Comparison of ENCODE assay signal across 9 cellular contexts in genomic region chr2:19488009-19488691, GRCh38.
DNase-seq lines count a peak whose midpoint lies in the region; FAIRE-seq and TF ChIP-seq lines count a peak whose summit lies in the region.
"Had no signal": no experiment of that assay in that cellular context is flagged by ENCODE, and none has a peak within 500 bp of the region (broad histone marks: within the 10 kb centered on the region; RNA-seq: fewer than 3 reads in every experiment).

No MANE protein-coding gene starts in this region.

- WGBS in GM23248 (ENCODE audit: low coverage in 1 of 2, low lambda C conversion rate in 2 of 2, missing lambda C conversion rate in 2 of 2), 2 experiments: 67% methylated on average over 4 of the region's 4 CpGs

- TF ChIP-seq CTCF in fibroblast of mammary gland (conservative IDR thresholded peaks at IDR 0.05; ENCODE audit: control insufficient read depth, insufficient read depth, low read depth, low read length) (no peak), MM.1S (IDR thresholded peaks at IDR 0.05; ENCODE audit: low read length) (no peak)

- no peaks in the 10 kb centered on the region for H3K27me3 ChIP-seq in GM23248 (replicated peaks; ENCODE audit: insufficient read depth)
- H3K27me3 ChIP-seq in MM.1S (replicated peaks; ENCODE audit: insufficient read depth, low read length): no peaks in the 10 kb centered on the region

- TF ChIP-seq POLR2A in GM12891 (IDR thresholded peaks at IDR 0.05; ENCODE audit: low read depth, low read length): no peak

- peaks cover 3% of the 10 kb centered on the region; the same call in 1 of the 2 replicates for H3K9me2 ChIP-seq in GM23248 (ENCODE audit: insufficient read depth)
- no peaks in the 10 kb centered on the region for H3K9me2 ChIP-seq in MM.1S (replicated peaks; ENCODE audit: insufficient read depth, low read length)

- no peaks in the 10 kb centered on the region for H3F3A ChIP-seq in GM23248 (ENCODE audit: insufficient read depth)
- no peaks in the 10 kb centered on the region for H3F3A ChIP-seq in MM.1S (ENCODE audit: insufficient read depth, low read length)

- no peak overlapping the region for H3K4me2 ChIP-seq in GM23248 (ENCODE audit: unreplicated experiment)
- no peak overlapping the region for H3K4me2 ChIP-seq in MM.1S (ENCODE audit: low read depth, low read length)

- H3K4me3 ChIP-seq in GM23248 (no peak overlapping the region), fibroblast of mammary gland (ENCODE audit: control insufficient read depth, low read depth, low read length) (no peak overlapping the region), MM.1S (ENCODE audit: low read length) (no peak overlapping the region)

- H4K20me1 ChIP-seq in GM23248 (ENCODE audit: insufficient read depth) (no peaks in the 10 kb centered on the region), MM.1S (ENCODE audit: insufficient read depth, low read length) (no peaks in the 10 kb centered on the region)

- FAIRE-seq in GM12891 (lab: Jason Lieb, UNC): peak; percentile 71

- H3K9me3 ChIP-seq in GM23248 (ENCODE audit: low read depth) (no peaks in the 10 kb centered on the region), MM.1S (replicated peaks; ENCODE audit: insufficient read depth, low read length) (no peaks in the 10 kb centered on the region)

- no peaks in the 10 kb centered on the region for H3K79me2 ChIP-seq in GM23248 (ENCODE audit: insufficient read depth)
- H3K79me2 ChIP-seq in MM.1S (ENCODE audit: low read length): no peaks in the 10 kb centered on the region

- H3K36me3 ChIP-seq in GM23248 (ENCODE audit: low read depth): no peaks in the 10 kb centered on the region
- H3K36me3 ChIP-seq in MM.1S (replicated peaks; ENCODE audit: insufficient read depth, low read length): no peaks in the 10 kb centered on the region

- no peak overlapping the region for H3K9ac ChIP-seq in GM23248
- H3K9ac ChIP-seq in MM.1S (ENCODE audit: low read length): no peak overlapping the region

- DNase-seq in GM12891 (ENCODE audit: insufficient read length, low spot score): no peak
- DNase-seq in GM23248: peak; percentile 86
- DNase-seq in HT-29 (ENCODE audit: low spot score): peak; percentile 69
- peak; percentile 82 for DNase-seq in fibroblast of mammary gland (ENCODE audit: low read depth)
- no peak for DNase-seq in SHP77 (lab: John Stamatoyannopoulos, UW)
- DNase-seq in MM.1S: no peak
- no peak for DNase-seq in epidermal melanocyte (ENCODE audit: insufficient read length, low spot score)
- no peak for DNase-seq in occipital lobe (lab: John Stamatoyannopoulos, UW)
- DNase-seq: activated T-cell treated with anti-CD3 and anti-CD28 coated beads, Interleukin-2, amount 50 U/mL, for 1 hour had no signal

- H2AFZ ChIP-seq in GM23248 (peak overlapping the region; percentile 65), MM.1S (ENCODE audit: low read length) (no peak overlapping the region)

- H3K4me1 ChIP-seq in GM23248 (ENCODE audit: insufficient read depth) (peaks cover 11% of the 10 kb centered on the region), MM.1S (ENCODE audit: low read length) (peaks cover 8% of the 10 kb centered on the region; the same call in 1 of the 2 replicates)

- H3K27ac ChIP-seq in GM23248 (no peak overlapping the region), MM.1S (ENCODE audit: low read length) (no peak overlapping the region)

- in situ Hi-C loops in GM23248 (cut with MboI): no loop called here

TF ChIP-seq in GM12891, 5 proteins besides CTCF, POLR2A, EP300 and RAD21:
- peak; percentile 88 for TF ChIP-seq SPI1 (IDR thresholded peaks at IDR 0.05; ENCODE audit: low read depth, low read length)
- no peak for TF ChIP-seq POU2F2 (IDR thresholded peaks at IDR 0.05; ENCODE audit: low read depth, low read length)

Comparison
In these comparisons a context has a peak if more than half of its experiments do, and no peak if none do; other contexts are left out.
1. DNase-seq: peak in GM23248 (single experiment), HT-29 (single experiment) and fibroblast of mammary gland (single experiment); none in GM12891 (single experiment), SHP77 (0 of 2), MM.1S (single experiment), epidermal melanocyte (single experiment) and occipital lobe (single experiment).